ENCODE assay signal across 16 cellular contexts in the genomic region with DNA sequence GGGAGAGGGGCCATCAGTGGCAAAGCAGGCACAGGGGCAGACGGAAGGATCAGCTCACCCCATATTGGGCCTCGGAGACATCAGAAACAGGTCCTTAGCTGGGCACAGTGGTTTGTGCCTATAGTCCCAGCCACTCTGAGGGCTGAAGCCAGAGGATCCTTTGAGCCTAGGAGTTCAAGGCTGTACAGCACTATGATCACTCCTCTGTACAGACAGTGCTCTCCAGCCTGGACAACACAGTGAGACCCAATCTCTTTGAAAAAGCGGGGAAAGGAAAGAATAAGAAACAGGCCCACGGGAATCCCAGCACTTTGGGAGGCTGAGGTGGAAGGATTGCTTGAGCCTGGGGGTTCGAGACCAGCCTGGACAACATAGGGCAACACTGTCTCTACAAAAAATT. TPM values are rescaled to one million over a fixed set of nuclear protein-coding genes. Genes with fewer than 3 reads are reported as not detected.
DNase-seq lines count a peak whose midpoint lies in the region; ATAC-seq, FAIRE-seq and TF ChIP-seq lines count a peak whose summit lies in the region.
"Had no signal": no experiment of that assay in that cellular context is flagged by ENCODE, and none has a peak within 500 bp of the region (broad histone marks: within the 10 kb centered on the region; RNA-seq: fewer than 3 reads in every experiment).

No MANE protein-coding gene starts in this region.

- H2AFZ ChIP-seq in HepG2 (ENCODE audit: low read length) = no peak overlapping the region

- TF ChIP-seq RAD21 in HepG2 (CRISPR knock-in tag; IDR thresholded peaks at IDR 0.05) = no peak

- H3K79me2 ChIP-seq in HepG2 (ENCODE audit: insufficient read depth, low read length) = peaks cover 7% of the 10 kb centered on the region

- no peak for FAIRE-seq in HepG2 (lab: Jason Lieb, UNC)
- FAIRE-seq: small intestine had no signal

- CTCF ChIA-PET in HepG2 (lab: Yijun Ruan, JAX; ENCODE audit: low intra/inter-chr PET ratio, low total read pairs) = no interaction called here
- CTCF ChIA-PET in naive thymus-derived CD4-positive, alpha-beta T cell (lab: Charles Lee) = interaction anchor here (0.7 to 3.3 kb wide), 7 partner anchors 14 to 894 kb away, joined by 3 to 33 read pairs (median 5); a partner anchor contains a TSS

- H3K27ac ChIP-seq in HepG2 (ENCODE audit: extremely low read length, insufficient read depth, low read length) (no peak overlapping the region), right lobe of liver (no peak overlapping the region)
- no peak overlapping the region for H3K27ac ChIP-seq in naive thymus-derived CD4-positive, alpha-beta T cell (ENCODE audit: low read depth, low read length)
- H3K27ac ChIP-seq: SJCRH30 had no signal

- H3K4me3 Mint-ChIP-seq in activated T-helper 17 cell treated with anti-CD3 and anti-CD28 coated beads, Interleukin-2, amount 50 U/mL, for 72 hours = peak overlapping the region; percentile 98
- peak overlapping the region; percentile 26 to 87 (median 74) for H3K4me3 Mint-ChIP-seq in naive thymus-derived CD4-positive, alpha-beta T cell

- DNase-seq in HepG2 (ENCODE audit: low spot score) = no peak
- no peak for DNase-seq in right lobe of liver
- DNase-seq in naive thymus-derived CD4-positive, alpha-beta T cell = no peak
- no peak for DNase-seq in UCSD-AML1 (lab: John Stamatoyannopoulos, UW; ENCODE audit: unreplicated experiment)
- DNase-seq in NCI-H1694 treated with DMSO at 0.1 percent for 48 hours (lab: John Stamatoyannopoulos, UW) = no peak
- DNase-seq in H7 = no peak
- DNase-seq: activated CD8-positive, alpha-beta memory T cell treated with anti-CD3 and anti-CD28 coated beads, Interleukin-2, amount 50 U/mL, for 4 hours; DMS79 treated with DMSO at 0.1 percent for 48 hours; HCEC 1CT; KG1; NCI-H1436 treated with DMSO at 0.1 percent for 48 hours; SJCRH30; small intestine; substantia nigra had no signal

- POLR2A ChIA-PET in HepG2 (lab: Yijun Ruan, JAX) = interaction anchor here (1.0 to 2.2 kb wide), 6 partner anchors 9 to 44 kb away, joined by 3 to 50 read pairs (median 17); a partner anchor contains a TSS
- POLR2A ChIA-PET in naive thymus-derived CD4-positive, alpha-beta T cell (lab: Charles Lee) = interaction anchor here (0.6 to 7.3 kb wide), 10 partner anchors 9 to 191 kb away, joined by 3 to 60 read pairs (median 6); a partner anchor contains a TSS

- H3K36me3 ChIP-seq in HepG2 (replicated peaks in 1 of 2; ENCODE audit: control insufficient read depth in 1 of 2, insufficient read depth in 2 of 2, low read length in 2 of 2) = peaks cover 0 to 2% of the 10 kb centered on the region in 2 experiments; a peak in 1 of 5 replicates
- H3K36me3 ChIP-seq in right lobe of liver = peaks cover 0 to 12% (median 4%) of the 10 kb centered on the region in 4 donors
- peaks cover 0 to 9% (median 7%) of the 10 kb centered on the region in 3 experiments for H3K36me3 ChIP-seq in naive thymus-derived CD4-positive, alpha-beta T cell (ENCODE audit: control insufficient read depth in 2 of 3, insufficient read depth in 3 of 3, low read length in 3 of 3)
- no peaks in the 10 kb centered on the region for H3K36me3 ChIP-seq in H7 (replicated peaks; ENCODE audit: control insufficient read depth, insufficient read depth, low read length)
- H3K36me3 ChIP-seq: SJCRH30 had no signal

- H4K20me1 ChIP-seq in HepG2 (ENCODE audit: insufficient read depth, low read length) = no peaks in the 10 kb centered on the region

- H3K4me1 ChIP-seq in HepG2 (ENCODE audit: insufficient read depth, low read length) (peaks cover 57% of the 10 kb centered on the region), right lobe of liver (peaks cover 0 to 17% (median 0%) of the 10 kb centered on the region in 4 donors)
- peaks cover 8 to 12% of the 10 kb centered on the region in 2 donors for H3K4me1 ChIP-seq in naive thymus-derived CD4-positive, alpha-beta T cell (ENCODE audit: control insufficient read depth in 2 of 2, insufficient read depth in 2 of 2, low read length in 2 of 2)

- H3K4me3 ChIP-seq in HepG2 (replicated peaks in 1 of 3; ENCODE audit: insufficient read depth in 1 of 3, low read depth in 2 of 3, low read length in 3 of 3) = no peak overlapping the region
- no peak overlapping the region for H3K4me3 ChIP-seq in right lobe of liver
- H3K4me3 ChIP-seq in naive thymus-derived CD4-positive, alpha-beta T cell (ENCODE audit: low read length) = no peak overlapping the region
- no peak overlapping the region for H3K4me3 ChIP-seq in H7 (ENCODE audit: insufficient read depth, low read depth, low read length)

- H3K4me2 ChIP-seq in HepG2 (ENCODE audit: low read depth, low read length) = no peak overlapping the region

- no peak overlapping the region for H3K27ac Mint-ChIP-seq in activated T-helper 17 cell treated with anti-CD3 and anti-CD28 coated beads, Interleukin-2, amount 50 U/mL, for 72 hours
- H3K27ac Mint-ChIP-seq in naive thymus-derived CD4-positive, alpha-beta T cell = peak overlapping the region in 6 of 9 donors; percentile 51 to 95 (median 68)

- TF ChIP-seq POLR2A in HepG2 (IDR thresholded peaks at IDR 0.05; ENCODE audit: insufficient read depth in 1 of 2, low read depth in 2 of 2, low read length in 2 of 2) = no peak
- no peak for TF ChIP-seq POLR2A in right lobe of liver (IDR thresholded peaks at IDR 0.05)

- no peak overlapping the region for H3K9ac ChIP-seq in HepG2 (ENCODE audit: insufficient read depth, low read depth, low read length)

- H3K9me3 ChIP-seq in HepG2 (ENCODE audit: low read length) (no peaks in the 10 kb centered on the region), right lobe of liver (no peaks in the 10 kb centered on the region)
- H3K9me3 ChIP-seq in naive thymus-derived CD4-positive, alpha-beta T cell (ENCODE audit: control insufficient read depth in 2 of 3, low read length in 3 of 3) = no peaks in the 10 kb centered on the region
- H3K9me3 ChIP-seq: SJCRH30 had no signal

- H3K27me3 Mint-ChIP-seq in activated T-helper 17 cell treated with anti-CD3 and anti-CD28 coated beads, Interleukin-2, amount 50 U/mL, for 72 hours = no peaks in the 10 kb centered on the region
- H3K27me3 Mint-ChIP-seq in naive thymus-derived CD4-positive, alpha-beta T cell = no peaks in the 10 kb centered on the region

- H3K4me1 Mint-ChIP-seq in activated T-helper 17 cell treated with anti-CD3 and anti-CD28 coated beads, Interleukin-2, amount 50 U/mL, for 72 hours = peaks cover 14% of the 10 kb centered on the region
- H3K4me1 Mint-ChIP-seq in naive thymus-derived CD4-positive, alpha-beta T cell = peaks cover 10 to 54% (median 38%) of the 10 kb centered on the region in 7 donors

- WGBS in HepG2 (ENCODE audit: low lambda C conversion rate) = 60% methylated on average over 3 of the region's 5 CpGs
- 86% methylated on average over 2 of the region's 5 CpGs for WGBS in right lobe of liver (ENCODE audit: insufficient coverage, low coverage, low lambda C conversion rate, missing lambda C conversion rate)

- TF ChIP-seq CTCF in HepG2 (CRISPR knock-in tag; IDR thresholded peaks at IDR 0.05) = no peak
- TF ChIP-seq CTCF in right lobe of liver (IDR thresholded peaks at IDR 0.05) = no peak

- no peaks in the 10 kb centered on the region; a peak in 1 of 5 replicates for H3K27me3 ChIP-seq in HepG2 (ENCODE audit: control insufficient read depth in 1 of 2, insufficient read depth in 2 of 2, low read length in 2 of 2)
- no peaks in the 10 kb centered on the region for H3K27me3 ChIP-seq in right lobe of liver
- no peaks in the 10 kb centered on the region for H3K27me3 ChIP-seq in naive thymus-derived CD4-positive, alpha-beta T cell (ENCODE audit: control insufficient read depth in 2 of 2, insufficient read depth in 2 of 2, low read length in 2 of 2)
- H3K27me3 ChIP-seq in H7 (ENCODE audit: control insufficient read depth, insufficient read depth, low read length) = no peaks in the 10 kb centered on the region
- H3K27me3 ChIP-seq: SJCRH30 had no signal

- no peak for TF ChIP-seq EP300 in HepG2 (IDR thresholded peaks at IDR 0.05; ENCODE audit: low read depth in 2 of 2, low read length in 2 of 2)
- TF ChIP-seq EP300 in HepG2 (CRISPR knock-in tag; IDR thresholded peaks at IDR 0.05; ENCODE audit: borderline replicate concordance) = no peak

- intact Hi-C loops in HepG2 (cut with micrococcal nuclease; ENCODE audit: unreplicated experiment) = loop anchor here (2.0 to 10.0 kb wide), 2 partner anchors 25 to 75 kb away; a partner anchor contains a TSS
- intact Hi-C loops in right lobe of liver (cut with DNase I) = no loop called here
- intact Hi-C loops in naive thymus-derived CD4-positive, alpha-beta T cell (cut with micrococcal nuclease) = loop anchor here (1.0 to 10.0 kb wide), 4 partner anchors 71 to 1075 kb away; a partner anchor contains a TSS

- H3K36me3 Mint-ChIP-seq in activated T-helper 17 cell treated with anti-CD3 and anti-CD28 coated beads, Interleukin-2, amount 50 U/mL, for 72 hours (ENCODE audit: low read depth) = peaks cover 37% of the 10 kb centered on the region
- peaks cover 0 to 7% (median 3%) of the 10 kb centered on the region in 5 donors for H3K36me3 Mint-ChIP-seq in naive thymus-derived CD4-positive, alpha-beta T cell

- in situ Hi-C loops in HepG2 (cut with HindIII; ENCODE audit: extremely low pct_ligation_motif_present, low pct_unique_long_range_greater_than_20kb) = no loop called here

- ATAC-seq in HepG2 (no peak), right lobe of liver (no peak), esophagus mucosa (no peak)
- ATAC-seq in activated T-helper 17 cell treated with anti-CD3 and anti-CD28 coated beads, Interleukin-2, amount 50 U/mL, for 72 hours (replicated peaks) = no peak
- ATAC-seq in naive thymus-derived CD4-positive, alpha-beta T cell = no peak

- no peaks in the 10 kb centered on the region for H3K9me3 Mint-ChIP-seq in activated T-helper 17 cell treated with anti-CD3 and anti-CD28 coated beads, Interleukin-2, amount 50 U/mL, for 72 hours
- peaks cover 0 to 3% (median 0%) of the 10 kb centered on the region in 11 donors for H3K9me3 Mint-ChIP-seq in naive thymus-derived CD4-positive, alpha-beta T cell

- BruUV-seq in HepG2 (replicated peaks; lab: Mats Ljungman, UMichigan) = no TSS peak

RNA-seq across cellular contexts. Expression of a gene that starts 6.0 kb away (rescaled TPM):
- total RNA-seq in HepG2 (2016; rRNA removed; fragmentation: Illumina TruSeq; extraction: Trizol) (4.3 and 4.7 TPM in 2 replicates), right lobe of liver (10 to 100 TPM in 1 of 6 experiments, 1 to 10 TPM in 5; 3.7 to 11.7 (median 6.2) TPM), esophagus mucosa (14.7 TPM)
- total RNA-seq in HepG2 (2016; cell fraction: cytosol; rRNA removed; fragmentation: Illumina TruSeq; extraction: Trizol; ENCODE audit: low read depth) = 1.8 and 2.1 TPM in 2 replicates
- total RNA-seq in HepG2 (2016; cell fraction: insoluble cytoplasmic fraction; rRNA removed; fragmentation: Illumina TruSeq; extraction: Trizol) = 3.9 and 5.6 TPM in 2 replicates
- total RNA-seq in HepG2 (2016; cell fraction: membrane; rRNA removed; fragmentation: Illumina TruSeq; extraction: Trizol) = 3.0 and 3.6 TPM in 2 replicates
- 1.7 and 1.9 TPM in 2 replicates for total RNA-seq in HepG2 (2016; cell fraction: nucleus; rRNA removed; fragmentation: Illumina TruSeq; extraction: Trizol)
- 4.5 and 5.0 TPM in 2 replicates for polyA plus RNA-seq in HepG2 (2011; rRNA removed)
- polyA plus RNA-seq in HepG2 (2011; cell fraction: cytosol; rRNA removed) = 5.0 and 7.0 TPM in 2 replicates
- polyA plus RNA-seq in HepG2 (2011; cell fraction: nucleus; rRNA removed) = 4.0 and 4.5 TPM in 2 replicates
- 1.4 and 1.9 TPM in 2 replicates for polyA plus RNA-seq in HepG2 (2012)
- 0.94 and 1.1 TPM in 2 replicates for polyA plus RNA-seq in HepG2 (2016; cell fraction: cytosol; fragmentation: Illumina TruSeq; extraction: Trizol; ENCODE audit: low read depth)
- polyA plus RNA-seq in HepG2 (2016; cell fraction: insoluble cytoplasmic fraction; fragmentation: Illumina TruSeq; extraction: Trizol; ENCODE audit: low read depth) = 3.6 and 4.1 TPM in 2 replicates
- polyA plus RNA-seq in HepG2 (2016; cell fraction: membrane; fragmentation: Illumina TruSeq; extraction: Trizol; ENCODE audit: low read depth) = 1.5 and 1.7 TPM in 2 replicates
- 2.5 and 2.7 TPM in 2 replicates for polyA plus RNA-seq in HepG2 (2016; cell fraction: nucleus; fragmentation: Illumina TruSeq; extraction: Trizol; ENCODE audit: insufficient read depth, low read depth)
- polyA minus RNA-seq in HepG2 (2011; rRNA and poly(A)+ RNA removed; ENCODE audit: low replicate concordance) = 2.7 and 5.6 TPM in 2 replicates
- 1.1 and 1.2 TPM in 2 replicates for polyA minus RNA-seq in HepG2 (2011; cell fraction: cytosol; rRNA and poly(A)+ RNA removed)
- polyA minus RNA-seq in HepG2 (2011; cell fraction: nucleus; rRNA and poly(A)+ RNA removed) = 1.7 and 2.0 TPM in 2 replicates
- total RNA-seq in activated T-helper 17 cell treated with anti-CD3 and anti-CD28 coated beads, Interleukin-2, amount 50 U/mL, for 72 hours = 10 to 100 TPM; 14.3 to 34.4 TPM
- 10 to 100 TPM in 4 of 5 experiments, 1 to 10 TPM in 1; 8.1 to 30.9 (median 13.5) TPM for total RNA-seq in naive thymus-derived CD4-positive, alpha-beta T cell
- 1 to 10 TPM; 3.3 to 6.9 TPM for polyA plus RNA-seq in naive thymus-derived CD4-positive, alpha-beta T cell
- total RNA-seq in H7 (2014; rRNA removed; shearing (Covaris generic)) = 3.7 and 4.4 TPM in 2 replicates

RNA-seq across cellular contexts. Expression of a gene that starts 6.6 kb away (rescaled TPM):
- total RNA-seq in HepG2 (2016; rRNA removed; fragmentation: Illumina TruSeq; extraction: Trizol) (0.46 and 0.66 TPM in 2 replicates), right lobe of liver (under 1 TPM; 0.37 to 0.99 (median 0.60) TPM), esophagus mucosa (0.80 TPM)
- total RNA-seq in HepG2 (2016; cell fraction: cytosol; rRNA removed; fragmentation: Illumina TruSeq; extraction: Trizol; ENCODE audit: low read depth) = not detected in 2 replicates
- total RNA-seq in HepG2 (2016; cell fraction: insoluble cytoplasmic fraction; rRNA removed; fragmentation: Illumina TruSeq; extraction: Trizol) = 0.39 and 0.78 TPM in 2 replicates
- 0.03 and 0.12 TPM in 2 replicates for total RNA-seq in HepG2 (2016; cell fraction: membrane; rRNA removed; fragmentation: Illumina TruSeq; extraction: Trizol)
- total RNA-seq in HepG2 (2016; cell fraction: nucleus; rRNA removed; fragmentation: Illumina TruSeq; extraction: Trizol) = 0.38 and 0.40 TPM in 2 replicates
- polyA plus RNA-seq in HepG2 (2011; rRNA removed) = 0.66 and 0.99 TPM in 2 replicates
- 0.79 and 0.94 TPM in 2 replicates for polyA plus RNA-seq in HepG2 (2011; cell fraction: cytosol; rRNA removed)
- 0.76 and 0.99 TPM in 2 replicates for polyA plus RNA-seq in HepG2 (2011; cell fraction: nucleus; rRNA removed)
- polyA plus RNA-seq in HepG2 (2012) = 0.85 and 1.1 TPM in 2 replicates
- polyA plus RNA-seq in HepG2 (2016; cell fraction: cytosol; fragmentation: Illumina TruSeq; extraction: Trizol; ENCODE audit: low read depth) = not detected in 2 replicates
- polyA plus RNA-seq in HepG2 (2016; cell fraction: insoluble cytoplasmic fraction; fragmentation: Illumina TruSeq; extraction: Trizol; ENCODE audit: low read depth) = 0.25 and 0.53 TPM in 2 replicates
- 0.03 and 0.06 TPM in 2 replicates for polyA plus RNA-seq in HepG2 (2016; cell fraction: membrane; fragmentation: Illumina TruSeq; extraction: Trizol; ENCODE audit: low read depth)
- polyA plus RNA-seq in HepG2 (2016; cell fraction: nucleus; fragmentation: Illumina TruSeq; extraction: Trizol; ENCODE audit: insufficient read depth, low read depth) = 1.1 TPM in 2 replicates
- 0.51 and 1.1 TPM in 2 replicates for polyA minus RNA-seq in HepG2 (2011; rRNA and poly(A)+ RNA removed; ENCODE audit: low replicate concordance)
- 0.53 and 0.89 TPM in 2 replicates for polyA minus RNA-seq in HepG2 (2011; cell fraction: cytosol; rRNA and poly(A)+ RNA removed)
- polyA minus RNA-seq in HepG2 (2011; cell fraction: nucleus; rRNA and poly(A)+ RNA removed) = 0.52 and 0.62 TPM in 2 replicates
- 1 to 10 TPM in 1 of 2 donors, under 1 TPM in 1; 0.82 to 1.3 TPM for total RNA-seq in activated T-helper 17 cell treated with anti-CD3 and anti-CD28 coated beads, Interleukin-2, amount 50 U/mL, for 72 hours
- total RNA-seq in naive thymus-derived CD4-positive, alpha-beta T cell = 1 to 10 TPM in 4 of 5 experiments, under 1 TPM in 1; 0.85 to 4.0 (median 2.6) TPM
- polyA plus RNA-seq in naive thymus-derived CD4-positive, alpha-beta T cell = under 1 TPM; 0.14 to 0.60 TPM
- total RNA-seq in H7 (2014; rRNA removed; shearing (Covaris generic)) = 5.0 and 10.7 TPM in 2 replicates

RNA-seq across cellular contexts. Expression of a gene that starts 24.4 kb away (rescaled TPM):
- total RNA-seq in HepG2 (2016; rRNA removed; fragmentation: Illumina TruSeq; extraction: Trizol) (16.9 and 17.8 TPM in 2 replicates), right lobe of liver (10 to 100 TPM in 1 of 6 experiments, 1 to 10 TPM in 5; 5.2 to 10.1 (median 7.4) TPM), esophagus mucosa (20.7 TPM)
- 14.6 and 17.8 TPM in 2 replicates for total RNA-seq in HepG2 (2016; cell fraction: cytosol; rRNA removed; fragmentation: Illumina TruSeq; extraction: Trizol; ENCODE audit: low read depth)
- total RNA-seq in HepG2 (2016; cell fraction: insoluble cytoplasmic fraction; rRNA removed; fragmentation: Illumina TruSeq; extraction: Trizol) = 14.8 and 17.5 TPM in 2 replicates
- 22.0 and 25.4 TPM in 2 replicates for total RNA-seq in HepG2 (2016; cell fraction: membrane; rRNA removed; fragmentation: Illumina TruSeq; extraction: Trizol)
- total RNA-seq in HepG2 (2016; cell fraction: nucleus; rRNA removed; fragmentation: Illumina TruSeq; extraction: Trizol) = 6.8 and 9.0 TPM in 2 replicates
- polyA plus RNA-seq in HepG2 (2011; rRNA removed) = 9.5 and 9.6 TPM in 2 replicates
- polyA plus RNA-seq in HepG2 (2011; cell fraction: cytosol; rRNA removed) = 6.9 and 7.9 TPM in 2 replicates
- 5.9 and 6.5 TPM in 2 replicates for polyA plus RNA-seq in HepG2 (2011; cell fraction: nucleus; rRNA removed)
- polyA plus RNA-seq in HepG2 (2012) = 6.5 and 7.5 TPM in 2 replicates
- 3.8 and 4.4 TPM in 2 replicates for polyA plus RNA-seq in HepG2 (2016; cell fraction: cytosol; fragmentation: Illumina TruSeq; extraction: Trizol; ENCODE audit: low read depth)
- polyA plus RNA-seq in HepG2 (2016; cell fraction: insoluble cytoplasmic fraction; fragmentation: Illumina TruSeq; extraction: Trizol; ENCODE audit: low read depth) = 10.8 and 15.2 TPM in 2 replicates
- polyA plus RNA-seq in HepG2 (2016; cell fraction: membrane; fragmentation: Illumina TruSeq; extraction: Trizol; ENCODE audit: low read depth) = 7.3 and 9.1 TPM in 2 replicates
- 13.4 and 16.1 TPM in 2 replicates for polyA plus RNA-seq in HepG2 (2016; cell fraction: nucleus; fragmentation: Illumina TruSeq; extraction: Trizol; ENCODE audit: insufficient read depth, low read depth)
- 19.2 and 19.5 TPM in 2 replicates for polyA minus RNA-seq in HepG2 (2011; rRNA and poly(A)+ RNA removed; ENCODE audit: low replicate concordance)
- polyA minus RNA-seq in HepG2 (2011; cell fraction: cytosol; rRNA and poly(A)+ RNA removed) = 10.9 and 15.7 TPM in 2 replicates
- polyA minus RNA-seq in HepG2 (2011; cell fraction: nucleus; rRNA and poly(A)+ RNA removed) = 5.1 and 5.8 TPM in 2 replicates
- 10 to 100 TPM; 14.3 to 23.9 TPM for total RNA-seq in activated T-helper 17 cell treated with anti-CD3 and anti-CD28 coated beads, Interleukin-2, amount 50 U/mL, for 72 hours
- 10 to 100 TPM; 15.2 to 44.1 (median 17.8) TPM for total RNA-seq in naive thymus-derived CD4-positive, alpha-beta T cell
- 1 to 10 TPM; 2.7 to 4.4 TPM for polyA plus RNA-seq in naive thymus-derived CD4-positive, alpha-beta T cell
- total RNA-seq in H7 (2014; rRNA removed; shearing (Covaris generic)) = 26.0 and 29.9 TPM in 2 replicates

RNA-seq across cellular contexts. Expression of a gene that starts 29.8 kb away (rescaled TPM):
- total RNA-seq in HepG2 (2016; rRNA removed; fragmentation: Illumina TruSeq; extraction: Trizol) = not detected in 2 replicates
- not detected in 2 replicates for total RNA-seq in HepG2 (2016; cell fraction: cytosol; rRNA removed; fragmentation: Illumina TruSeq; extraction: Trizol; ENCODE audit: low read depth)
- total RNA-seq in HepG2 (2016; cell fraction: insoluble cytoplasmic fraction; rRNA removed; fragmentation: Illumina TruSeq; extraction: Trizol) = not detected in 2 replicates
- not detected in 2 replicates for total RNA-seq in HepG2 (2016; cell fraction: membrane; rRNA removed; fragmentation: Illumina TruSeq; extraction: Trizol)
- total RNA-seq in HepG2 (2016; cell fraction: nucleus; rRNA removed; fragmentation: Illumina TruSeq; extraction: Trizol) = not detected in 2 replicates
- 0.03 TPM in 1 of 2 replicates, not detected in the other for polyA plus RNA-seq in HepG2 (2011; rRNA removed)
- polyA plus RNA-seq in HepG2 (2011; cell fraction: cytosol; rRNA removed) = 0.03 TPM in 1 of 2 replicates, not detected in the other
- polyA plus RNA-seq in HepG2 (2011; cell fraction: nucleus; rRNA removed) = not detected in 2 replicates
- polyA plus RNA-seq in HepG2 (2012) = not detected in 2 replicates
- not detected in 2 replicates for polyA plus RNA-seq in HepG2 (2016; cell fraction: cytosol; fragmentation: Illumina TruSeq; extraction: Trizol; ENCODE audit: low read depth)
- polyA plus RNA-seq in HepG2 (2016; cell fraction: insoluble cytoplasmic fraction; fragmentation: Illumina TruSeq; extraction: Trizol; ENCODE audit: low read depth) = not detected in 2 replicates
- not detected in 2 replicates for polyA plus RNA-seq in HepG2 (2016; cell fraction: membrane; fragmentation: Illumina TruSeq; extraction: Trizol; ENCODE audit: low read depth)
- polyA plus RNA-seq in HepG2 (2016; cell fraction: nucleus; fragmentation: Illumina TruSeq; extraction: Trizol; ENCODE audit: insufficient read depth, low read depth) = not detected in 2 replicates
- polyA minus RNA-seq in HepG2 (2011; rRNA and poly(A)+ RNA removed; ENCODE audit: low replicate concordance) = 0.07 TPM in 1 of 2 replicates, not detected in the other
- polyA minus RNA-seq in HepG2 (2011; cell fraction: cytosol; rRNA and poly(A)+ RNA removed) = not detected in 2 replicates
- polyA minus RNA-seq in HepG2 (2011; cell fraction: nucleus; rRNA and poly(A)+ RNA removed) = not detected in 2 replicates
- total RNA-seq in right lobe of liver = under 1 TPM in 1 of 6 experiments, not detected in 5; 0.15 TPM
- total RNA-seq in activated T-helper 17 cell treated with anti-CD3 and anti-CD28 coated beads, Interleukin-2, amount 50 U/mL, for 72 hours = not detected
- under 1 TPM in 2 of 5 experiments, not detected in 3; 0.12 to 0.24 TPM for total RNA-seq in naive thymus-derived CD4-positive, alpha-beta T cell
- polyA plus RNA-seq in naive thymus-derived CD4-positive, alpha-beta T cell = not detected
- not detected for total RNA-seq in esophagus mucosa
- total RNA-seq in H7 (2014; rRNA removed; shearing (Covaris generic)) = 0.15 and 0.24 TPM in 2 replicates

RNA-seq across cellular contexts. Expression of a gene that starts 45.8 kb away (rescaled TPM):
- total RNA-seq in HepG2 (2016; rRNA removed; fragmentation: Illumina TruSeq; extraction: Trizol) (25.9 and 32.7 TPM in 2 replicates), right lobe of liver (100 to 1,000 TPM; 127 to 326 (median 146) TPM), esophagus mucosa (119 TPM)
- total RNA-seq in HepG2 (2016; cell fraction: cytosol; rRNA removed; fragmentation: Illumina TruSeq; extraction: Trizol; ENCODE audit: low read depth) = 8.2 and 10.9 TPM in 2 replicates
- 28.3 and 39.1 TPM in 2 replicates for total RNA-seq in HepG2 (2016; cell fraction: insoluble cytoplasmic fraction; rRNA removed; fragmentation: Illumina TruSeq; extraction: Trizol)
- 7.6 and 7.9 TPM in 2 replicates for total RNA-seq in HepG2 (2016; cell fraction: membrane; rRNA removed; fragmentation: Illumina TruSeq; extraction: Trizol)
- 9.9 and 11.1 TPM in 2 replicates for total RNA-seq in HepG2 (2016; cell fraction: nucleus; rRNA removed; fragmentation: Illumina TruSeq; extraction: Trizol)
- 51.4 and 75.9 TPM in 2 replicates for polyA plus RNA-seq in HepG2 (2011; rRNA removed)
- 66.0 and 107 TPM in 2 replicates for polyA plus RNA-seq in HepG2 (2011; cell fraction: cytosol; rRNA removed)
- 44.9 and 46.6 TPM in 2 replicates for polyA plus RNA-seq in HepG2 (2011; cell fraction: nucleus; rRNA removed)
- 39.5 and 39.8 TPM in 2 replicates for polyA plus RNA-seq in HepG2 (2012)
- polyA plus RNA-seq in HepG2 (2016; cell fraction: cytosol; fragmentation: Illumina TruSeq; extraction: Trizol; ENCODE audit: low read depth) = 10.5 and 11.4 TPM in 2 replicates
- polyA plus RNA-seq in HepG2 (2016; cell fraction: insoluble cytoplasmic fraction; fragmentation: Illumina TruSeq; extraction: Trizol; ENCODE audit: low read depth) = 31.5 and 40.3 TPM in 2 replicates
- 6.6 and 8.8 TPM in 2 replicates for polyA plus RNA-seq in HepG2 (2016; cell fraction: membrane; fragmentation: Illumina TruSeq; extraction: Trizol; ENCODE audit: low read depth)
- 18.0 and 18.8 TPM in 2 replicates for polyA plus RNA-seq in HepG2 (2016; cell fraction: nucleus; fragmentation: Illumina TruSeq; extraction: Trizol; ENCODE audit: insufficient read depth, low read depth)
- polyA minus RNA-seq in HepG2 (2011; rRNA and poly(A)+ RNA removed; ENCODE audit: low replicate concordance) = 42.8 and 149 TPM in 2 replicates
- polyA minus RNA-seq in HepG2 (2011; cell fraction: cytosol; rRNA and poly(A)+ RNA removed) = 28.8 and 32.2 TPM in 2 replicates
- 6.0 and 10.4 TPM in 2 replicates for polyA minus RNA-seq in HepG2 (2011; cell fraction: nucleus; rRNA and poly(A)+ RNA removed)
- total RNA-seq in activated T-helper 17 cell treated with anti-CD3 and anti-CD28 coated beads, Interleukin-2, amount 50 U/mL, for 72 hours = 10 to 100 TPM; 27.1 to 55.5 TPM
- total RNA-seq in naive thymus-derived CD4-positive, alpha-beta T cell = 10 to 100 TPM; 11.0 to 42.2 (median 13.3) TPM
- 10 to 100 TPM; 27.6 TPM for polyA plus RNA-seq in naive thymus-derived CD4-positive, alpha-beta T cell
- 43.6 and 53.8 TPM in 2 replicates for total RNA-seq in H7 (2014; rRNA removed; shearing (Covaris generic))

Comparison
In these comparisons a context has a peak if more than half of its experiments do, and no peak if none do; other contexts are left out.
1. intact Hi-C loops: an anchor here in HepG2 (2.0 to 10.0 kb wide) and naive thymus-derived CD4-positive, alpha-beta T cell (1.0 to 10.0 kb wide); none called in right lobe of liver.